7 cellular contexts compared by ENCODE assay signal in genomic region chr5:172959824-172960799, GRCh38. TPM values are rescaled to one million over a fixed set of nuclear protein-coding genes. Genes with fewer than 3 reads are reported as not detected.
DNase-seq lines count a peak whose midpoint lies in the region; ATAC-seq and TF ChIP-seq lines count a peak whose summit lies in the region.

No MANE protein-coding gene starts in this region.

- H3K27ac ChIP-seq in HL-60 (replicated peaks), result peak overlapping the region; percentile 80

- peaks cover 13% of the 10 kb centered on the region for H3K4me1 Mint-ChIP-seq in activated T-helper 2 cell treated with anti-CD3 and anti-CD28 coated beads, Interferon-gamma antibody, Interleukin-2, Interleukin-4, amounts not matched to agents 10 μg/mL and 5 μg/mL and 100 μg/mL, durations not matched to agents 14 hours and 24 hours and 36 hours (ENCODE audit: low read depth)
- H3K4me1 Mint-ChIP-seq in stimulated activated naive CD8-positive, alpha-beta T cell treated with anti-CD3 and anti-CD28 coated beads, Interleukin-15, amount 100 ng/mL, for 72 hours, result peaks cover 29% of the 10 kb centered on the region

- peak; percentile 0 for ATAC-seq in stimulated activated naive CD8-positive, alpha-beta T cell treated with anti-CD3 and anti-CD28 coated beads, Interleukin-15, amount 100 ng/mL, for 72 hours
- ATAC-seq in sciatic nerve, result no peak

- H3K36me3 Mint-ChIP-seq in activated T-helper 2 cell treated with anti-CD3 and anti-CD28 coated beads, Interferon-gamma antibody, Interleukin-2, Interleukin-4, amounts not matched to agents 10 μg/mL and 5 μg/mL and 100 μg/mL, durations not matched to agents 14 hours and 24 hours and 36 hours (ENCODE audit: low read depth), result peaks cover 15% of the 10 kb centered on the region

- intact Hi-C loops in activated T-helper 2 cell treated with anti-CD3 and anti-CD28 coated beads, Interferon-gamma antibody, Interleukin-2, Interleukin-4, amounts not matched to agents 10 μg/mL and 5 μg/mL and 100 μg/mL, durations not matched to agents 14 hours and 24 hours and 36 hours (cut with micrococcal nuclease), result loop anchor here (1.0 kb wide), 4 partner anchors 24 to 195 kb away; partner anchors contain the start of genes CREBRF and DUSP1
- intact Hi-C loops in sciatic nerve (cut with DNase I) (no loop called here), posterior vena cava (cut with DNase I) (no loop called here)

- no peak for TF ChIP-seq CTCF in HL-60 (IDR thresholded peaks at IDR 0.05; ENCODE audit: insufficient read depth, low read length)

- DNase-seq in HL-60 (ENCODE audit: low read depth in 1 of 2, low spot score in 1 of 2) (peak in 1 of 2 experiments; percentile 9), sciatic nerve (ENCODE audit: low spot score) (no peak), posterior vena cava (ENCODE audit: low spot score) (no peak), SHP77 (lab: John Stamatoyannopoulos, UW) (no peak)
- peak; percentile 13 for DNase-seq in activated T-helper 2 cell treated with anti-CD3 and anti-CD28 coated beads, Interferon-gamma antibody, Interleukin-2, Interleukin-4, amounts not matched to agents 10 μg/mL and 5 μg/mL and 100 μg/mL, durations not matched to agents 14 hours and 24 hours and 36 hours (ENCODE audit: low spot score)
- peak in 1 of 2 donors; percentile 24 for DNase-seq in stimulated activated naive CD8-positive, alpha-beta T cell treated with anti-CD3 and anti-CD28 coated beads, Interleukin-15, amount 100 ng/mL, for 72 hours

- H3K4me3 ChIP-seq in HL-60 (replicated peaks; ENCODE audit: insufficient read depth, low read length), result peak overlapping the region; percentile 75
- peak overlapping the region; percentile 99 for H3K4me3 ChIP-seq in iPS-11a (ENCODE audit: low read depth, low read length)

- peak overlapping the region; percentile 95 for H3K27ac Mint-ChIP-seq in activated T-helper 2 cell treated with anti-CD3 and anti-CD28 coated beads, Interferon-gamma antibody, Interleukin-2, Interleukin-4, amounts not matched to agents 10 μg/mL and 5 μg/mL and 100 μg/mL, durations not matched to agents 14 hours and 24 hours and 36 hours
- H3K27ac Mint-ChIP-seq in stimulated activated naive CD8-positive, alpha-beta T cell treated with anti-CD3 and anti-CD28 coated beads, Interleukin-15, amount 100 ng/mL, for 72 hours, result peak overlapping the region; percentile 99

- H3K9me3 Mint-ChIP-seq in activated T-helper 2 cell treated with anti-CD3 and anti-CD28 coated beads, Interferon-gamma antibody, Interleukin-2, Interleukin-4, amounts not matched to agents 10 μg/mL and 5 μg/mL and 100 μg/mL, durations not matched to agents 14 hours and 24 hours and 36 hours, result no peaks in the 10 kb centered on the region
- no peaks in the 10 kb centered on the region for H3K9me3 Mint-ChIP-seq in stimulated activated naive CD8-positive, alpha-beta T cell treated with anti-CD3 and anti-CD28 coated beads, Interleukin-15, amount 100 ng/mL, for 72 hours

- H3K27me3 ChIP-seq in HL-60 (ENCODE audit: insufficient read depth, poor library complexity, severe bottlenecking), result no peaks in the 10 kb centered on the region

- peak overlapping the region; percentile 92 for H3K4me3 Mint-ChIP-seq in activated T-helper 2 cell treated with anti-CD3 and anti-CD28 coated beads, Interferon-gamma antibody, Interleukin-2, Interleukin-4, amounts not matched to agents 10 μg/mL and 5 μg/mL and 100 μg/mL, durations not matched to agents 14 hours and 24 hours and 36 hours (ENCODE audit: low read depth)
- H3K4me3 Mint-ChIP-seq in stimulated activated naive CD8-positive, alpha-beta T cell treated with anti-CD3 and anti-CD28 coated beads, Interleukin-15, amount 100 ng/mL, for 72 hours, result peak overlapping the region; percentile 95 to 96

- H3K27me3 Mint-ChIP-seq in activated T-helper 2 cell treated with anti-CD3 and anti-CD28 coated beads, Interferon-gamma antibody, Interleukin-2, Interleukin-4, amounts not matched to agents 10 μg/mL and 5 μg/mL and 100 μg/mL, durations not matched to agents 14 hours and 24 hours and 36 hours (ENCODE audit: low read depth), result peaks cover 2% of the 10 kb centered on the region
- no peaks in the 10 kb centered on the region for H3K27me3 Mint-ChIP-seq in stimulated activated naive CD8-positive, alpha-beta T cell treated with anti-CD3 and anti-CD28 coated beads, Interleukin-15, amount 100 ng/mL, for 72 hours

RNA-seq across cellular contexts. Expression of gene RPL26L1, which starts 0.9 kb away (rescaled TPM):
- total RNA-seq in activated T-helper 2 cell treated with anti-CD3 and anti-CD28 coated beads, Interferon-gamma antibody, Interleukin-2, Interleukin-4, amounts not matched to agents 10 μg/mL and 5 μg/mL and 100 μg/mL, durations not matched to agents 14 hours and 24 hours and 36 hours, result 59.1 and 64.3 TPM in 2 replicates
- total RNA-seq in sciatic nerve (24.7 TPM), posterior vena cava (10 to 100 TPM; 23.4 to 32.7 TPM)

RNA-seq across cellular contexts. Expression of gene ATP6V0E1, which starts 23.5 kb away (rescaled TPM):
- total RNA-seq in activated T-helper 2 cell treated with anti-CD3 and anti-CD28 coated beads, Interferon-gamma antibody, Interleukin-2, Interleukin-4, amounts not matched to agents 10 μg/mL and 5 μg/mL and 100 μg/mL, durations not matched to agents 14 hours and 24 hours and 36 hours, result 147 and 148 TPM in 2 replicates
- 141 TPM for total RNA-seq in sciatic nerve
- total RNA-seq in posterior vena cava, result 100 to 1,000 TPM; 178 to 215 TPM
